In the genomic region with DNA sequence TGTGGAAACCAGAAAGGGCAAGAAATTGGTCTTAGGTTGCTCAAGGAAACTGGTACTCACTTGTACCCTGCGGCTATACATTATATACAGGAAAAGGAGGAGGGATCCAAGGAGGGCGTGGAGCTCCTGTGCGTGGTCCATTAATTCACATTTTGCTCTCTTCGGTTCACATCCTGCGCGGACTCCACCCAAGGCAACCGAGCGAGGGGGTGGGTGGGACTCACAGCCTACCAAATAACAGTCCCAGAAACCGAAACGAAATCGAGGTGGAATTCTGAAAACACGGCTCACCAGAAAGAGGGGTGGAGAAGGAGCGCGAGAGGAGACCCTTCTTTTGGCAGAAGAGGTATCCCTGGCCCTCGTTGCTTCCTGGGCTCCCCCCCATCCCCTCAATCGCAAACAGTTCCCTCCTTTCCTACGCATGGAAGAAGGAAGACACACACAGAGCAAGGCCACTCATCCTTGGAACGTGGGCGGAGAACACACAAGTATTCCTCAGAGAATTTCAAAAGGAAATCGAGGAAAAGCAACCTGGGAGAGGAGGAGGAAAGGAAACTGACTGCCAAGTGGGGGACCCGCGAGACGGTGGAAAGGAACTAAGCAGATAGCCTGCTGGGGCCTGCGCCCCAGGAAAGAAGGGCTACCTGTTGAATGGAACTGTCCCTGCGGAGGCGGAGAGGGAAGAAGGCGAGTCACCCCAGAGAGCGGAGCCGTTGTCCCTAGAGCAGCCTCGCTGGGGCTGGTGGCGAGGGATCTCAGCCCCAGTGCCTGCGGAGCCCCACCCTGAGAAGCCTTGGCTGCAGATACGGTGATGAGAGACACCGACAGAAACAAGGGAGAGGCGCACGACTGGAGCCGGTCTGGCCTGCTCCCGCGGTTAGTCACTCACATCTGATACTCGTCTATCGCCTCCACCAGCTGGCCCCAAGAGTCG, we compare ENCODE assay signal across 1 cellular context.
TF ChIP-seq lines count a peak whose summit lies in the region.

No MANE protein-coding gene starts in this region.

TF ChIP-seq in HEK293, 187 proteins besides CTCF, POLR2A, EP300 and RAD21 (continued from another document and continues in another):
- TF ChIP-seq, protein P1, sequence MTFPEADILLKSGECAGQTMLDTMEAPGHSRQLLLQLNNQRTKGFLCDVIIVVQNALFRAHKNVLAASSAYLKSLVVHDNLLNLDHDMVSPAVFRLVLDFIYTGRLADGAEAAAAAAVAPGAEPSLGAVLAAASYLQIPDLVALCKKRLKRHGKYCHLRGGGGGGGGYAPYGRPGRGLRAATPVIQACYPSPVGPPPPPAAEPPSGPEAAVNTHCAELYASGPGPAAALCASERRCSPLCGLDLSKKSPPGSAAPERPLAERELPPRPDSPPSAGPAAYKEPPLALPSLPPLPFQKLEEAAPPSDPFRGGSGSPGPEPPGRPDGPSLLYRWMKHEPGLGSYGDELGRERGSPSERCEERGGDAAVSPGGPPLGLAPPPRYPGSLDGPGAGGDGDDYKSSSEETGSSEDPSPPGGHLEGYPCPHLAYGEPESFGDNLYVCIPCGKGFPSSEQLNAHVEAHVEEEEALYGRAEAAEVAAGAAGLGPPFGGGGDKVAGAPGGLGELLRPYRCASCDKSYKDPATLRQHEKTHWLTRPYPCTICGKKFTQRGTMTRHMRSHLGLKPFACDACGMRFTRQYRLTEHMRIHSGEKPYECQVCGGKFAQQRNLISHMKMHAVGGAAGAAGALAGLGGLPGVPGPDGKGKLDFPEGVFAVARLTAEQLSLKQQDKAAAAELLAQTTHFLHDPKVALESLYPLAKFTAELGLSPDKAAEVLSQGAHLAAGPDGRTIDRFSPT (tag by site-specific recombination; IDR thresholded peaks at IDR 0.05) = no peak
- TF ChIP-seq FEZF1 (tag by site-specific recombination; IDR thresholded peaks at IDR 0.05) (no peak), ZNF654 (tag by site-specific recombination; IDR thresholded peaks at IDR 0.05; ENCODE audit: low read depth) (no peak), ZNF140 (tag by site-specific recombination; IDR thresholded peaks at IDR 0.05) (no peak), ZBTB48 (tag by site-specific recombination; IDR thresholded peaks at IDR 0.05) (peak; percentile 91), OSR2 (tag by site-specific recombination; IDR thresholded peaks at IDR 0.05) (no peak), ZNF621 (tag by site-specific recombination; IDR thresholded peaks at IDR 0.05) (no peak), ZNF10 (tag by site-specific recombination; IDR thresholded peaks at IDR 0.05) (no peak), ZNF707 (tag by site-specific recombination; IDR thresholded peaks at IDR 0.05) (no peak), ZNF146 (tag by site-specific recombination; IDR thresholded peaks at IDR 0.05) (no peak), ZNF549 (tag by site-specific recombination; IDR thresholded peaks at IDR 0.05) (no peak), ZNF548 (tag by site-specific recombination; IDR thresholded peaks at IDR 0.05) (no peak), GLIS1 (tag by site-specific recombination; IDR thresholded peaks at IDR 0.05) (no peak), ZBTB21 (tag by site-specific recombination; IDR thresholded peaks at IDR 0.05) (no peak), WT1 (tag by site-specific recombination; IDR thresholded peaks at IDR 0.05) (no peak), ZNF48 (tag by site-specific recombination; IDR thresholded peaks at IDR 0.05) (no peak), ZNF658 (tag by site-specific recombination; IDR thresholded peaks at IDR 0.05) (no peak), HOXC10 (CRISPR knock-in tag; IDR thresholded peaks at IDR 0.05) (no peak), ZNF544 (tag by site-specific recombination; IDR thresholded peaks at IDR 0.05) (no peak), ZNF76 (tag by site-specific recombination; IDR thresholded peaks at IDR 0.05; ENCODE audit: borderline replicate concordance, low read depth) (0 out of 2 replicates have a peak, but pooled peaks have one; percentile 8), ZNF660 (tag by site-specific recombination; IDR thresholded peaks at IDR 0.05) (peak; percentile 73), ZNF629 (tag by site-specific recombination; IDR thresholded peaks at IDR 0.05) (no peak), ZBTB20 (tag by site-specific recombination; IDR thresholded peaks at IDR 0.05) (peak; percentile 75), ZSCAN30 (tag by site-specific recombination; IDR thresholded peaks at IDR 0.05) (no peak; the same call in 1 of the 2 replicates), ZNF677 (tag by site-specific recombination; IDR thresholded peaks at IDR 0.05) (no peak), ZNF473 (tag by site-specific recombination; IDR thresholded peaks at IDR 0.05) (no peak), OVOL3 (tag by site-specific recombination; IDR thresholded peaks at IDR 0.05) (no peak), ZNF211 (tag by site-specific recombination; IDR thresholded peaks at IDR 0.05; ENCODE audit: low read depth) (no peak), ZNF324 (tag by site-specific recombination; IDR thresholded peaks at IDR 0.05) (no peak), ZBTB1 (tag by site-specific recombination; IDR thresholded peaks at IDR 0.05) (no peak), ZNF423 (tag by site-specific recombination; IDR thresholded peaks at IDR 0.05) (no peak), ZNF121 (tag by site-specific recombination; IDR thresholded peaks at IDR 0.05) (no peak), SCRT2 (tag by site-specific recombination; IDR thresholded peaks at IDR 0.05) (peak; percentile 100), ZIC2 (tag by site-specific recombination; IDR thresholded peaks at IDR 0.05) (peak; percentile 41), ZBTB8A (tag by site-specific recombination; IDR thresholded peaks at IDR 0.05) (no peak; the same call in 1 of the 2 replicates)
- TF ChIP-seq, protein P2, sequence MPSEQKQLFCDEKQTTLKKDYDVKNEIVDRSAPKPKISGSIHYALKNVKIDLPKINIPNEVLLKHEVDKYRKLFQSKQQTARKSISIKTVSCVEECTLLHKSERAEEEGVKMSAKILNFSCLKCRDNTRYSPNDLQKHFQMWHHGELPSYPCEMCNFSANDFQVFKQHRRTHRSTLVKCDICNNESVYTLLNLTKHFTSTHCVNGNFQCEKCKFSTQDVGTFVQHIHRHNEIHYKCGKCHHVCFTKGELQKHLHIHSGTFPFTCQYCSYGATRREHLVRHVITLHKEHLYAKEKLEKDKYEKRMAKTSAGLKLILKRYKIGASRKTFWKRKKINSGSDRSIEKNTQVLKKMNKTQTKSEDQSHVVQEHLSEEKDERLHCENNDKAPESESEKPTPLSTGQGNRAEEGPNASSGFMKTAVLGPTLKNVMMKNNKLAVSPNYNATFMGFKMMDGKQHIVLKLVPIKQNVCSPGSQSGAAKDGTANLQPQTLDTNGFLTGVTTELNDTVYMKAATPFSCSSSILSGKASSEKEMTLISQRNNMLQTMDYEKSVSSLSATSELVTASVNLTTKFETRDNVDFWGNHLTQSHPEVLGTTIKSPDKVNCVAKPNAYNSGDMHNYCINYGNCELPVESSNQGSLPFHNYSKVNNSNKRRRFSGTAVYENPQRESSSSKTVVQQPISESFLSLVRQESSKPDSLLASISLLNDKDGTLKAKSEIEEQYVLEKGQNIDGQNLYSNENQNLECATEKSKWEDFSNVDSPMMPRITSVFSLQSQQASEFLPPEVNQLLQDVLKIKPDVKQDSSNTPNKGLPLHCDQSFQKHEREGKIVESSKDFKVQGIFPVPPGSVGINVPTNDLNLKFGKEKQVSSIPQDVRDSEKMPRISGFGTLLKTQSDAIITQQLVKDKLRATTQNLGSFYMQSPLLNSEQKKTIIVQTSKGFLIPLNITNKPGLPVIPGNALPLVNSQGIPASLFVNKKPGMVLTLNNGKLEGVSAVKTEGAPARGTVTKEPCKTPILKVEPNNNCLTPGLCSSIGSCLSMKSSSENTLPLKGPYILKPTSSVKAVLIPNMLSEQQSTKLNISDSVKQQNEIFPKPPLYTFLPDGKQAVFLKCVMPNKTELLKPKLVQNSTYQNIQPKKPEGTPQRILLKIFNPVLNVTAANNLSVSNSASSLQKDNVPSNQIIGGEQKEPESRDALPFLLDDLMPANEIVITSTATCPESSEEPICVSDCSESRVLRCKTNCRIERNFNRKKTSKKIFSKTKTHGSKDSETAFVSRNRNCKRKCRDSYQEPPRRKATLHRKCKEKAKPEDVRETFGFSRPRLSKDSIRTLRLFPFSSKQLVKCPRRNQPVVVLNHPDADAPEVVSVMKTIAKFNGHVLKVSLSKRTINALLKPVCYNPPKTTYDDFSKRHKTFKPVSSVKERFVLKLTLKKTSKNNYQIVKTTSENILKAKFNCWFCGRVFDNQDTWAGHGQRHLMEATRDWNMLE (tag by site-specific recombination; conservative IDR thresholded peaks at IDR 0.05; ENCODE audit: low read depth) = no peak
- TF ChIP-seq, protein P3, sequence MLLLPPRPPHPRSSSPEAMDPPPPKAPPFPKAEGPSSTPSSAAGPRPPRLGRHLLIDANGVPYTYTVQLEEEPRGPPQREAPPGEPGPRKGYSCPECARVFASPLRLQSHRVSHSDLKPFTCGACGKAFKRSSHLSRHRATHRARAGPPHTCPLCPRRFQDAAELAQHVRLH (tag by site-specific recombination; IDR thresholded peaks at IDR 0.05) = no peak
- TF ChIP-seq, protein P4, sequence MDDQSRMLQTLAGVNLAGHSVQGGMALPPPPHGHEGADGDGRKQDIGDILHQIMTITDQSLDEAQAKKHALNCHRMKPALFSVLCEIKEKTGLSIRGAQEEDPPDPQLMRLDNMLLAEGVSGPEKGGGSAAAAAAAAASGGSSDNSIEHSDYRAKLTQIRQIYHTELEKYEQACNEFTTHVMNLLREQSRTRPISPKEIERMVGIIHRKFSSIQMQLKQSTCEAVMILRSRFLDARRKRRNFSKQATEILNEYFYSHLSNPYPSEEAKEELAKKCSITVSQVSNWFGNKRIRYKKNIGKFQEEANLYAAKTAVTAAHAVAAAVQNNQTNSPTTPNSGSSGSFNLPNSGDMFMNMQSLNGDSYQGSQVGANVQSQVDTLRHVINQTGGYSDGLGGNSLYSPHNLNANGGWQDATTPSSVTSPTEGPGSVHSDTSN (CRISPR knock-in tag; IDR thresholded peaks at IDR 0.05) = no peak
- TF ChIP-seq, protein P5, sequence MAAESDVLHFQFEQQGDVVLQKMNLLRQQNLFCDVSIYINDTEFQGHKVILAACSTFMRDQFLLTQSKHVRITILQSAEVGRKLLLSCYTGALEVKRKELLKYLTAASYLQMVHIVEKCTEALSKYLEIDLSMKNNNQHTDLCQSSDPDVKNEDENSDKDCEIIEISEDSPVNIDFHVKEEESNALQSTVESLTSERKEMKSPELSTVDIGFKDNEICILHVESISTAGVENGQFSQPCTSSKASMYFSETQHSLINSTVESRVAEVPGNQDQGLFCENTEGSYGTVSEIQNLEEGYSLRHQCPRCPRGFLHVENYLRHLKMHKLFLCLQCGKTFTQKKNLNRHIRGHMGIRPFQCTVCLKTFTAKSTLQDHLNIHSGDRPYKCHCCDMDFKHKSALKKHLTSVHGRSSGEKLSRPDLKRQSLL (tag by site-specific recombination; IDR thresholded peaks at IDR 0.05) = no peak
- TF ChIP-seq, protein P6, sequence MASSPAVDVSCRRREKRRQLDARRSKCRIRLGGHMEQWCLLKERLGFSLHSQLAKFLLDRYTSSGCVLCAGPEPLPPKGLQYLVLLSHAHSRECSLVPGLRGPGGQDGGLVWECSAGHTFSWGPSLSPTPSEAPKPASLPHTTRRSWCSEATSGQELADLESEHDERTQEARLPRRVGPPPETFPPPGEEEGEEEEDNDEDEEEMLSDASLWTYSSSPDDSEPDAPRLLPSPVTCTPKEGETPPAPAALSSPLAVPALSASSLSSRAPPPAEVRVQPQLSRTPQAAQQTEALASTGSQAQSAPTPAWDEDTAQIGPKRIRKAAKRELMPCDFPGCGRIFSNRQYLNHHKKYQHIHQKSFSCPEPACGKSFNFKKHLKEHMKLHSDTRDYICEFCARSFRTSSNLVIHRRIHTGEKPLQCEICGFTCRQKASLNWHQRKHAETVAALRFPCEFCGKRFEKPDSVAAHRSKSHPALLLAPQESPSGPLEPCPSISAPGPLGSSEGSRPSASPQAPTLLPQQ (tag by site-specific recombination; IDR thresholded peaks at IDR 0.05) = no peak
- TF ChIP-seq, protein P7, sequence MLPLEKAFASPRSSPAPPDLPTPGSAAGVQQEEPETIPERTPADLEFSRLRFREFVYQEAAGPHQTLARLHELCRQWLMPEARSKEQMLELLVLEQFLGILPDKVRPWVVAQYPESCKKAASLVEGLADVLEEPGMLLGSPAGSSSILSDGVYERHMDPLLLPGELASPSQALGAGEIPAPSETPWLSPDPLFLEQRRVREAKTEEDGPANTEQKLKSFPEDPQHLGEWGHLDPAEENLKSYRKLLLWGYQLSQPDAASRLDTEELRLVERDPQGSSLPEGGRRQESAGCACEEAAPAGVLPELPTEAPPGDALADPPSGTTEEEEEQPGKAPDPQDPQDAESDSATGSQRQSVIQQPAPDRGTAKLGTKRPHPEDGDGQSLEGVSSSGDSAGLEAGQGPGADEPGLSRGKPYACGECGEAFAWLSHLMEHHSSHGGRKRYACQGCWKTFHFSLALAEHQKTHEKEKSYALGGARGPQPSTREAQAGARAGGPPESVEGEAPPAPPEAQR (tag by site-specific recombination; IDR thresholded peaks at IDR 0.05) = no peak
- TF ChIP-seq, protein P8, sequence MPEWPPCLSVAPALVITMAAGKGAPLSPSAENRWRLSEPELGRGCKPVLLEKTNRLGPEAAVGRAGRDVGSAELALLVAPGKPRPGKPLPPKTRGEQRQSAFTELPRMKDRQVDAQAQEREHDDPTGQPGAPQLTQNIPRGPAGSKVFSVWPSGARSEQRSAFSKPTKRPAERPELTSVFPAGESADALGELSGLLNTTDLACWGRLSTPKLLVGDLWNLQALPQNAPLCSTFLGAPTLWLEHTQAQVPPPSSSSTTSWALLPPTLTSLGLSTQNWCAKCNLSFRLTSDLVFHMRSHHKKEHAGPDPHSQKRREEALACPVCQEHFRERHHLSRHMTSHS (tag by site-specific recombination; IDR thresholded peaks at IDR 0.05) = no peak
- TF ChIP-seq, protein P9, sequence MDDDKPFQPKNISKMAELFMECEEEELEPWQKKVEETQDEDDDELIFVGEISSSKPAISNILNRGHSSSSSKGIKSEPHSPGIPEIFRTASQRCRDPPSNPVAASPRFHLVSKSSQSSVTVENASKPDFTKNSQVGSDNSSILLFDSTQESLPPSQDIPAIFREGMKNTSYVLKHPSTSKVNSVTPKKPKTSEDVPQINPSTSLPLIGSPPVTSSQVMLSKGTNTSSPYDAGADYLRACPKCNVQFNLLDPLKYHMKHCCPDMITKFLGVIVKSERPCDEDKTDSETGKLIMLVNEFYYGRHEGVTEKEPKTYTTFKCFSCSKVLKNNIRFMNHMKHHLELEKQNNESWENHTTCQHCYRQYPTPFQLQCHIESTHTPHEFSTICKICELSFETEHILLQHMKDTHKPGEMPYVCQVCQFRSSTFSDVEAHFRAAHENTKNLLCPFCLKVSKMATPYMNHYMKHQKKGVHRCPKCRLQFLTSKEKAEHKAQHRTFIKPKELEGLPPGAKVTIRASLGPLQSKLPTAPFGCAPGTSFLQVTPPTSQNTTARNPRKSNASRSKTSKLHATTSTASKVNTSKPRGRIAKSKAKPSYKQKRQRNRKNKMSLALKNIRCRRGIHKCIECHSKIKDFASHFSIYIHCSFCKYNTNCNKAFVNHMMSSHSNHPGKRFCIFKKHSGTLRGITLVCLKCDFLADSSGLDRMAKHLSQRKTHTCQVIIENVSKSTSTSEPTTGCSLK (tag by site-specific recombination; IDR thresholded peaks at IDR 0.05) = no peak
